1 cellular context compared by ENCODE assay signal in the genomic region with DNA sequence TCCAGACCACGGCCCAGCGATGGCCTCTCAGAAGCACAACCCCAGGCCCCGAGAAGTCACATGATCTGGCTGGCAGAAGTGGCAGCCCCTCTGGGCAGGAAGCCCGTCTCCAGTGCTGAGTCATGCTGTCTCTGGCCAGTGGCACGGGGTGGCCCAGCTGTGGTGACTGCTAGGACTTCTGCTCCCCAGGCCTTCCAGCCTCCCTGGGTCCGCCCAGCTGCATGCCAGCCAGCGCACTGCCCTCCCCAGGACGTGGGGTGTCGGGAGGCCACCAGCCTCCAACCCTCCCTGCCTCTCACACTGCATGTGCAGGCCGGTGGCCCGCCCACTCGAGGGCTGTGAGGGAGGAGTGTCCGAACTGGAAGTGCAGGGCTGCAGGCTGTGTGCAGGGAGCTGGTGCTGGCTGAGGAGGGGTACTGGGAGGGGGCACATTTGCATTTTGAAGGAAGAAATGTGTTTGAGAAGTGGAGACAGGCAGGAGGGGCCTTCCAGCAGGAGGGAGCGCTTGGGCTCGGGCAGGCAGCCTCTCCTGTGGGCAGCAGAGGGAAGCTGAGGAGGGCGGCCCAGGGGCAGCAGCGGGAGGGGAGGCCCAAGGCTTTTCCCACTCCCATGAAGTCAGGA.
TF ChIP-seq lines count a peak whose summit lies in the region.

No MANE protein-coding gene starts in this region.

TF ChIP-seq in IMR-90, 13 proteins besides CTCF, POLR2A, EP300 and RAD21:
- TF ChIP-seq RFX5 (IDR thresholded peaks at IDR 0.05; ENCODE audit: low read depth, low read length) (no peak), CEBPB (IDR thresholded peaks at IDR 0.05; ENCODE audit: low read depth, low read length) (no peak), CHD1 (IDR thresholded peaks at IDR 0.05; ENCODE audit: low read depth, low read length) (no peak), MXI1 (IDR thresholded peaks at IDR 0.05; ENCODE audit: borderline replicate concordance, low read depth, low read length) (no peak), SMC3 (IDR thresholded peaks at IDR 0.05; ENCODE audit: low read depth, low read length) (no peak), MAFK (IDR thresholded peaks at IDR 0.05; ENCODE audit: low read depth, low read length) (peak; percentile 40; the same call in 1 of the 2 replicates), BHLHE40 (IDR thresholded peaks at IDR 0.05; ENCODE audit: low read depth, low read length) (peak; percentile 38; the same call in 1 of the 2 replicates), MAZ (IDR thresholded peaks at IDR 0.05; ENCODE audit: borderline replicate concordance, low read depth, low read length) (no peak), NFE2L2 (IDR thresholded peaks at IDR 0.05; ENCODE audit: low read depth, low read length) (peak; percentile 90), RCOR1 (IDR thresholded peaks at IDR 0.05; ENCODE audit: insufficient replicate concordance, low read length) (no peak)
- TF ChIP-seq, protein P1, sequence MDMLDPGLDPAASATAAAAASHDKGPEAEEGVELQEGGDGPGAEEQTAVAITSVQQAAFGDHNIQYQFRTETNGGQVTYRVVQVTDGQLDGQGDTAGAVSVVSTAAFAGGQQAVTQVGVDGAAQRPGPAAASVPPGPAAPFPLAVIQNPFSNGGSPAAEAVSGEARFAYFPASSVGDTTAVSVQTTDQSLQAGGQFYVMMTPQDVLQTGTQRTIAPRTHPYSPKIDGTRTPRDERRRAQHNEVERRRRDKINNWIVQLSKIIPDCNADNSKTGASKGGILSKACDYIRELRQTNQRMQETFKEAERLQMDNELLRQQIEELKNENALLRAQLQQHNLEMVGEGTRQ (IDR thresholded peaks at IDR 0.05; ENCODE audit: low read depth, low read length): peak; percentile 71
TF ChIP-seq in IMR-90: peak in this region for 4.
